In the genomic region with DNA sequence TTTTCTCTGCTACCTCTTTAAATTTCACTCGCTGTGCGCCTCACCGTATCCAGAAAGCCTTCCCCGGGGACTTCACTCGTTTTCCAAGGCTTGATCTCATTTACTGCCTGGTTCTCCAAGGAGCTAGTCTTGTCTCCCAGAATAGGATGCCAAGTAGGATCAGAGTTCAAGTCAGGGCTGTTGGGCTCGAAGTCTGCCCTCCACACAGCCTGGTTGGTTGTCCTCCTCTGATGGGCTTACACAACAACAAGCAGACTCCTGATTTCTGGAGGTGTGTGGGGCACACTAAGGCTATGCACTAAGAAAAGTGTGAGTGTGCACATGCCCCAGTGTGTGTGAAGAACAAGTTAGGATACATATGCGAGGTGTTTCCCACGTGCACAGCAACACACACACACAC, we compare ENCODE assay signal across 9 cellular contexts. TPM values are rescaled to one million over a fixed set of nuclear protein-coding genes. Genes with fewer than 3 reads are reported as not detected.
DNase-seq lines count a peak whose midpoint lies in the region; ATAC-seq lines count a peak whose summit lies in the region.
"Had no signal": no experiment of that assay in that cellular context is flagged by ENCODE, and none has a peak within 500 bp of the region (broad histone marks: within the 10 kb centered on the region; RNA-seq: fewer than 3 reads in every experiment).

No MANE protein-coding gene starts in this region.

- intact Hi-C loops in Right ventricle myocardium inferior (cut with DNase I): no loop called here
- intact Hi-C loops in cardiac septum (cut with DNase I): no loop called here

- H3K27me3 ChIP-seq in duodenal mucosa (ENCODE audit: control insufficient read depth in 1 of 2, insufficient read depth in 2 of 2, low read length in 2 of 2) (no peaks in the 10 kb centered on the region), mucosa of stomach (ENCODE audit: control insufficient read depth, insufficient read depth, low read length) (no peaks in the 10 kb centered on the region)

- H3K4me3 ChIP-seq in duodenal mucosa (ENCODE audit: low read depth in 1 of 2, low read length in 2 of 2): peak overlapping the region; percentile 37 to 48
- no peak overlapping the region for H3K4me3 ChIP-seq in mucosa of stomach (ENCODE audit: low read length)

- peak overlapping the region; percentile 51 to 77 for H3K9ac ChIP-seq in duodenal mucosa (ENCODE audit: low read depth in 1 of 2, low read length in 2 of 2)
- H3K9ac ChIP-seq in mucosa of stomach (ENCODE audit: low read length): peak overlapping the region; percentile 22

- DNase-seq in Right ventricle myocardium inferior (ENCODE audit: missing footprints): no peak
- DNase-seq in cardiac septum (ENCODE audit: low spot score): no peak
- DNase-seq in kidney glomerular epithelial cell (lab: John Stamatoyannopoulos, UW): no peak
- DNase-seq: NK-92 treated with Interleukin-12 subunit alpha and Interleukin-12 subunit beta, amount 100 ng/mL, for 24 hours had no signal

- peak; percentile 53 for ATAC-seq in Right ventricle myocardium inferior
- no peak for ATAC-seq in GM21619 (IDR thresholded peaks at IDR 0.05; ENCODE audit: unreplicated experiment)
- ATAC-seq in GM18868 (IDR thresholded peaks at IDR 0.05; ENCODE audit: unreplicated experiment): no peak
- ATAC-seq in GM21576 (IDR thresholded peaks at IDR 0.05; ENCODE audit: unreplicated experiment): no peak

- H3K4me1 ChIP-seq in duodenal mucosa (ENCODE audit: control insufficient read depth in 1 of 2, insufficient read depth in 2 of 2, low read length in 2 of 2): peaks cover 77 to 80% of the 10 kb centered on the region in 2 donors
- H3K4me1 ChIP-seq in mucosa of stomach (ENCODE audit: control insufficient read depth, insufficient read depth, low read length): peaks cover 53% of the 10 kb centered on the region

- H3K9me3 ChIP-seq in duodenal mucosa (ENCODE audit: control insufficient read depth in 1 of 2, low read length in 2 of 2) (no peaks in the 10 kb centered on the region), mucosa of stomach (ENCODE audit: control insufficient read depth, low read length) (no peaks in the 10 kb centered on the region)

- peak overlapping the region; percentile 90 for H3K27ac ChIP-seq in duodenal mucosa (ENCODE audit: low read depth, low read length)

- H3K36me3 ChIP-seq in duodenal mucosa (ENCODE audit: control insufficient read depth in 1 of 2, insufficient read depth in 2 of 2, low read length in 2 of 2) (no peaks in the 10 kb centered on the region), mucosa of stomach (ENCODE audit: control insufficient read depth, insufficient read depth, low read length) (no peaks in the 10 kb centered on the region)

RNA-seq across cellular contexts. Expression of a gene that starts 14.0 kb away (rescaled TPM):
- 114 TPM for total RNA-seq in Right ventricle myocardium inferior
- total RNA-seq in cardiac septum: 110 TPM
